In genomic region chr6:30686908-30687658, GRCh38 we compare ENCODE assay signal across 8 cellular contexts. TPM values are rescaled to one million over a fixed set of nuclear protein-coding genes. Genes with fewer than 3 reads are reported as not detected.
DNase-seq lines count a peak whose midpoint lies in the region; ATAC-seq and TF ChIP-seq lines count a peak whose summit lies in the region.

No MANE protein-coding gene starts in this region.

- H3K4me3 ChIP-seq in DOHH2 (ENCODE audit: low read length) (peak overlapping the region; percentile 88), MM.1S (ENCODE audit: low read length) (peak overlapping the region; percentile 87), gastroesophageal sphincter (peak overlapping the region; percentile 91 to 92)

- no peaks in the 10 kb centered on the region; the same call in 1 of the 2 replicates for H4K20me1 ChIP-seq in DOHH2 (ENCODE audit: control insufficient read depth, insufficient read depth, low read depth, low read length)
- H4K20me1 ChIP-seq in MM.1S (ENCODE audit: insufficient read depth, low read length): no peaks in the 10 kb centered on the region

- H3K4me2 ChIP-seq in DOHH2 (ENCODE audit: low read length) (peak overlapping the region; percentile 82), MM.1S (ENCODE audit: low read depth, low read length) (peak overlapping the region; percentile 90; the same call in 1 of the 2 replicates)

- ATAC-seq in gastroesophageal sphincter: peak; percentile 78

- H2AFZ ChIP-seq in MM.1S (ENCODE audit: low read length): peak overlapping the region; percentile 60

- H3K36me3 ChIP-seq in DOHH2 (ENCODE audit: control insufficient read depth, low read length): peaks cover 62% of the 10 kb centered on the region
- H3K36me3 ChIP-seq in MM.1S (replicated peaks; ENCODE audit: insufficient read depth, low read length): no peaks in the 10 kb centered on the region
- H3K36me3 ChIP-seq in gastroesophageal sphincter: no peaks in the 10 kb centered on the region

- H3K79me2 ChIP-seq in DOHH2 (ENCODE audit: control insufficient read depth, low read length) (peaks cover 80% of the 10 kb centered on the region), MM.1S (ENCODE audit: low read length) (peaks cover 54% of the 10 kb centered on the region)

- H3K9ac ChIP-seq in MM.1S (ENCODE audit: low read length): peak overlapping the region; percentile 56

- H3K9me2 ChIP-seq in DOHH2 (replicated peaks; ENCODE audit: control insufficient read depth, low read length) (no peaks in the 10 kb centered on the region), MM.1S (replicated peaks; ENCODE audit: insufficient read depth, low read length) (no peaks in the 10 kb centered on the region)

- H3K27ac ChIP-seq in DOHH2 (ENCODE audit: low read depth, low read length): peak overlapping the region; percentile 90
- H3K27ac ChIP-seq in MM.1S (ENCODE audit: low read length): peak overlapping the region; percentile 69; the same call in 1 of the 2 replicates
- peak overlapping the region; percentile 92 to 100 (median 98) for H3K27ac ChIP-seq in gastroesophageal sphincter
- peak overlapping the region; percentile 85 for H3K27ac ChIP-seq in temporal lobe (ENCODE audit: low read depth, low read length)

- H3K27me3 ChIP-seq in DOHH2 (ENCODE audit: control insufficient read depth, low read length) (no peaks in the 10 kb centered on the region), MM.1S (replicated peaks; ENCODE audit: insufficient read depth, low read length) (no peaks in the 10 kb centered on the region), gastroesophageal sphincter (no peaks in the 10 kb centered on the region)

- peak; percentile 35 to 43 for TF ChIP-seq POLR2A in gastroesophageal sphincter (IDR thresholded peaks at IDR 0.05)

- peaks cover 38% of the 10 kb centered on the region for H3K4me1 ChIP-seq in DOHH2 (ENCODE audit: control insufficient read depth, low read length)
- peaks cover 27% of the 10 kb centered on the region for H3K4me1 ChIP-seq in MM.1S (ENCODE audit: low read length)
- peaks cover 4 to 78% (median 48%) of the 10 kb centered on the region in 3 donors for H3K4me1 ChIP-seq in gastroesophageal sphincter

- TF ChIP-seq EP300 in gastroesophageal sphincter (IDR thresholded peaks at IDR 0.05): no peak

- peaks cover 31% of the 10 kb centered on the region for H3F3A ChIP-seq in DOHH2 (ENCODE audit: control insufficient read depth, insufficient read depth)
- H3F3A ChIP-seq in MM.1S (ENCODE audit: insufficient read depth, low read length): peaks cover 49% of the 10 kb centered on the region

- TF ChIP-seq CTCF in DOHH2 (IDR thresholded peaks at IDR 0.05; ENCODE audit: low read depth, low read length, poor library complexity, severe bottlenecking): no peak
- TF ChIP-seq CTCF in MM.1S (IDR thresholded peaks at IDR 0.05; ENCODE audit: low read length): no peak
- TF ChIP-seq CTCF in gastroesophageal sphincter (IDR thresholded peaks at IDR 0.05): no peak

- 0% methylated on average over 6 to 8 of the region's 52 CpGs for WGBS in gastroesophageal sphincter (ENCODE audit: low coverage in 1 of 2), 2 donors

- H3K9me3 ChIP-seq in DOHH2 (ENCODE audit: control insufficient read depth, insufficient read depth, low read length) (no peaks in the 10 kb centered on the region), MM.1S (replicated peaks; ENCODE audit: insufficient read depth, low read length) (no peaks in the 10 kb centered on the region), gastroesophageal sphincter (no peaks in the 10 kb centered on the region)

- DNase-seq in H4 (ENCODE audit: low spot score): peak; percentile 95
- DNase-seq in MM.1S: peak; percentile 61
- DNase-seq in SHP77 treated with DMSO at 0.1 percent for 48 hours (lab: John Stamatoyannopoulos, UW): peak; percentile 34
- peak; percentile 85 for DNase-seq in activated naive CD4-positive, alpha-beta T cell treated with Interleukin-2 at 50 U/mL for 16 hours
- DNase-seq in nucleus accumbens (lab: John Stamatoyannopoulos, UW): peak in 46 of 56 donors; percentile 11 to 79 (median 48)

RNA-seq across cellular contexts. Expression of gene PPP1R18, which starts 0.6 kb away (rescaled TPM):
- total RNA-seq in H4 (2014; rRNA removed; shearing (Covaris generic)): 49.9 and 50.9 TPM in 2 replicates
- total RNA-seq in gastroesophageal sphincter (10 to 100 TPM; 45.3 to 65.8 (median 56.6) TPM), temporal lobe (31.0 TPM)

RNA-seq across cellular contexts. Expression of gene NRM, which starts 3.7 kb away (rescaled TPM):
- total RNA-seq in H4 (2014; rRNA removed; shearing (Covaris generic)): 15.0 and 20.1 TPM in 2 replicates
- total RNA-seq in gastroesophageal sphincter: 1 to 10 TPM; 3.0 to 8.2 (median 6.0) TPM
- total RNA-seq in temporal lobe: 1.5 TPM

RNA-seq across cellular contexts. Expression of gene DHX16, which starts 14.3 kb away (rescaled TPM):
- 29.9 and 32.6 TPM in 2 replicates for total RNA-seq in H4 (2014; rRNA removed; shearing (Covaris generic))
- total RNA-seq in gastroesophageal sphincter (10 to 100 TPM; 25.8 to 36.2 (median 31.4) TPM), temporal lobe (18.7 TPM)

RNA-seq across cellular contexts. Expression of gene MDC1, which starts 30.0 kb away (rescaled TPM):
- 7.8 and 8.7 TPM in 2 replicates for total RNA-seq in H4 (2014; rRNA removed; shearing (Covaris generic))
- total RNA-seq in gastroesophageal sphincter (10 to 100 TPM in 3 of 4 donors, 1 to 10 TPM in 1; 9.8 to 16.7 (median 13.1) TPM), temporal lobe (7.9 TPM)

RNA-seq across cellular contexts. Expression of gene TUBB, which starts 33.1 kb away (rescaled TPM):
- 1,333 and 1,508 TPM in 2 replicates for total RNA-seq in H4 (2014; rRNA removed; shearing (Covaris generic))
- total RNA-seq in gastroesophageal sphincter: 100 to 1,000 TPM; 184 to 351 (median 236) TPM
- 989 TPM for total RNA-seq in temporal lobe

Comparison
In these comparisons a context has a peak if more than half of its experiments do, and no peak if none do; other contexts are left out.
1. Peak in every context shown above with its lines: DNase-seq, ATAC-seq, H3K4me3 ChIP-seq and H3K27ac ChIP-seq.
2. DNase-seq: peak in every context shown above with its lines; median percentile 95 in H4; 85 in activated naive CD4-positive, alpha-beta T cell treated with Interleukin-2 at 50 U/mL for 16 hours; 61 in MM.1S; 48 in nucleus accumbens; 34 in SHP77 treated with DMSO at 0.1 percent for 48 hours.